Comparison of ENCODE assay signal across 8 cellular contexts in the genomic region with DNA sequence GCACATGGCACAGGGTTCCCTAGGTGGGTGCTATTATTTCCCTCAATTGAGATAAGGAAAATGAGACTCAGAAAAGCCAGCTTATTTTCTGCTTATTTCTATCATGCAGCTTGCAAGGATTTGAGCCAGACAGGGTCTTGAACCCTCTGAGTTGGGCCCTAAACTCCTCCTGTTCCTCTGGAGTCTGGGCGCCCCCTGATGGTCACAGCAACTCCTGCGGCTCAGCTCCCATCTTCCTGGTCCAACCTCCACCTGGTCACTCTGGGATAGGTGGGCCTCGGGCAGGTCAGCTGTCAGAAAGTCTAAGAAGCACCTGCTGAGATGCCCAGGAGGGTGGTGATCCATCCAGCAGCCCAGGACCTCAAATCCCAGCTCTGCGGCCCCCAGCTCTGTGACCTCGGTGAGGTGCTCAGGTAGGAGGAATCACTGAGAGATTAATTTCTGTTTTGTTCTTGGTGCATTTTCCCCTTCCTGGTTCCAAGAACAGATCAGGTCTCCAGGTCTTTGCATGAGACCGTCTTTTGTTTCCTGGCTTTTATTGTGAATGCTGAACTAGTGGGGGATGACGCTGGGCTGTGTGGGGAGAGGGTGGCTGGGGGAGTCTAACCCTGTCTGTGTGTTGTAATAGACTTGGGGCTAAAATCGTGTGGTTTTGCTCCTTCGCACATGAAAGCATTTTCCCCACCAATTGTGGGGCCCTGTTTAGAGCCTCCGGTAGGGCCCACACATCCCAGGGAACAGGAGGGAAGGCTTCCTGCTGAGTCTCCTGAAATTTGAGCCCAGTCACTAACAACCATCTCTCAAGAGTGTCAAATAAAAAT. TPM values are rescaled to one million over a fixed set of nuclear protein-coding genes. Genes with fewer than 3 reads are reported as not detected.
DNase-seq lines count a peak whose midpoint lies in the region; ATAC-seq and TF ChIP-seq lines count a peak whose summit lies in the region.

No MANE protein-coding gene starts in this region.

- H3K4me3 ChIP-seq in Loucy (ENCODE audit: low read length, poor library complexity, severe bottlenecking) (no peak overlapping the region), SJSA1 (no peak overlapping the region), fibroblast of the aortic adventitia (ENCODE audit: low read depth, low read length) (no peak overlapping the region)

- H3K9me2 ChIP-seq in Loucy (replicated peaks; ENCODE audit: low read depth, low read length) = no peaks in the 10 kb centered on the region

- H3K79me2 ChIP-seq in Loucy (ENCODE audit: insufficient read depth, low read length) = no peaks in the 10 kb centered on the region

- H3K36me3 ChIP-seq in Loucy (ENCODE audit: insufficient read depth, low read length) (no peaks in the 10 kb centered on the region), SJSA1 (no peaks in the 10 kb centered on the region)

- DNase-seq in SHP77 (lab: John Stamatoyannopoulos, UW) = peak; percentile 22 to 32
- DNase-seq in SHP77 treated with DMSO at 0.1 percent for 48 hours (lab: John Stamatoyannopoulos, UW) = no peak
- peak; percentile 43 to 63 for DNase-seq in SJSA1 (ENCODE audit: low read depth in 1 of 2, low spot score in 2 of 2)
- peak; percentile 21 for DNase-seq in fibroblast of the aortic adventitia (ENCODE audit: low read depth)
- peak; percentile 7 for DNase-seq in stimulated activated CD4-positive, alpha-beta T cell treated with anti-CD3 and anti-CD28 coated beads, Interleukin-4, amount 100 ng/mL, for 24 hours

- H3F3A ChIP-seq in Loucy (ENCODE audit: low read depth) = no peaks in the 10 kb centered on the region

- H3K27me3 ChIP-seq in Loucy (ENCODE audit: insufficient read depth, low read length, poor library complexity, severe bottlenecking) (no peaks in the 10 kb centered on the region), SJSA1 (replicated peaks) (no peaks in the 10 kb centered on the region)

- no peaks in the 10 kb centered on the region for H3K9me3 ChIP-seq in Loucy (ENCODE audit: insufficient read depth, low read depth, low read length)
- no peaks in the 10 kb centered on the region for H3K9me3 ChIP-seq in SJSA1 (replicated peaks)

- H3K27ac ChIP-seq in SJSA1 = no peak overlapping the region

- H3K4me2 ChIP-seq in Loucy (ENCODE audit: low read depth, low read length, poor library complexity, severe bottlenecking) = no peak overlapping the region

- TF ChIP-seq CTCF in Loucy (conservative IDR thresholded peaks at IDR 0.05; ENCODE audit: low read length) = peak; percentile 94
- TF ChIP-seq CTCF in fibroblast of the aortic adventitia (IDR thresholded peaks at IDR 0.05; ENCODE audit: insufficient read depth, low read length) = peak; percentile 65

- H2AFZ ChIP-seq in Loucy (ENCODE audit: low read length) = no peak overlapping the region; the same call in 1 of the 2 replicates

- no peak overlapping the region for H3K9ac ChIP-seq in Loucy (ENCODE audit: low read depth, low read length, poor library complexity, severe bottlenecking)

- no peaks in the 10 kb centered on the region for H4K20me1 ChIP-seq in Loucy (ENCODE audit: insufficient read depth, low read length, poor library complexity, severe bottlenecking)

- ATAC-seq in HG03469 (IDR thresholded peaks at IDR 0.05; ENCODE audit: unreplicated experiment) = no peak
- no peak for ATAC-seq in GM18520 (IDR thresholded peaks at IDR 0.05; ENCODE audit: unreplicated experiment)

- H3K4me1 ChIP-seq in Loucy (ENCODE audit: insufficient read depth, low read length, poor library complexity, severe bottlenecking) (no peaks in the 10 kb centered on the region), SJSA1 (replicated peaks) (peaks cover 11% of the 10 kb centered on the region; the same call in 1 of the 2 replicates)

RNA-seq across cellular contexts. Expression of a gene that starts 32.8 kb away (rescaled TPM):
- total RNA-seq in SJSA1 (2014; rRNA removed; shearing (Covaris generic)) = 0.72 and 1.1 TPM in 2 replicates
- 0.27 and 0.57 TPM in 2 replicates for total RNA-seq in fibroblast of the aortic adventitia (ENCODE audit: low replicate concordance)

RNA-seq across cellular contexts. Expression of a gene that starts 41.3 kb away (rescaled TPM):
- 5.6 and 12.7 TPM in 2 replicates for total RNA-seq in SJSA1 (2014; rRNA removed; shearing (Covaris generic))
- 9.6 and 17.4 TPM in 2 replicates for total RNA-seq in fibroblast of the aortic adventitia (ENCODE audit: low replicate concordance)
